Comparison of ENCODE assay signal across 19 cellular contexts in genomic region chr2:54629390-54629789, GRCh38.
DNase-seq lines count a peak whose midpoint lies in the region; ATAC-seq, FAIRE-seq and TF ChIP-seq lines count a peak whose summit lies in the region.
"Had no signal": no experiment of that assay in that cellular context is flagged by ENCODE, and none has a peak within 500 bp of the region (broad histone marks: within the 10 kb centered on the region; RNA-seq: fewer than 3 reads in every experiment).

No MANE protein-coding gene starts in this region.

- in situ Hi-C loops in HepG2 (cut with HindIII; ENCODE audit: extremely low pct_ligation_motif_present, low pct_unique_long_range_greater_than_20kb), result no loop called here

- no peak for TF ChIP-seq RAD21 in HepG2 (CRISPR knock-in tag; IDR thresholded peaks at IDR 0.05)

- H3K36me3 ChIP-seq in heart right ventricle (peaks cover 9 to 100% (median 91%) of the 10 kb centered on the region in 9 donors), HepG2 (replicated peaks in 1 of 2; ENCODE audit: control insufficient read depth in 1 of 2, insufficient read depth in 2 of 2, low read length in 2 of 2) (peaks cover 80 to 98% of the 10 kb centered on the region in 2 experiments), subcutaneous abdominal adipose tissue (ENCODE audit: control insufficient read depth in 5 of 5, insufficient read depth in 5 of 5, low read length in 5 of 5) (peaks cover 8 to 97% (median 83%) of the 10 kb centered on the region in 5 donors)
- H3K36me3 ChIP-seq: ovary had no signal

- ATAC-seq in heart right ventricle, result peak in 2 of 8 donors; percentile 4 to 23
- ATAC-seq in Right ventricle myocardium inferior, result no peak
- ATAC-seq in HepG2, result peak; percentile 8; the same call in 2 of the 3 replicates
- no peak for ATAC-seq in naive thymus-derived CD8-positive, alpha-beta T cell
- ATAC-seq in HG02852 (IDR thresholded peaks at IDR 0.05; ENCODE audit: unreplicated experiment), result no peak

- BruUV-seq in HepG2 (replicated peaks; lab: Mats Ljungman, UMichigan), result TSS peak; percentile 80

- POLR2A ChIA-PET in HepG2 (lab: Yijun Ruan, JAX), result interaction anchor here (1.0 to 3.3 kb wide), 6 partner anchors 10 to 71 kb away, joined by 3 to 20 read pairs (median 4); no protein-coding TSS in a partner anchor
- POLR2A ChIA-PET in naive thymus-derived CD8-positive, alpha-beta T cell (lab: Charles Lee), result no interaction called here

- no peak overlapping the region for H3K4me2 ChIP-seq in HepG2 (ENCODE audit: low read depth, low read length)

- DNase-seq in heart right ventricle (no peak), Right ventricle myocardium inferior (ENCODE audit: missing footprints) (no peak), HepG2 (ENCODE audit: low spot score) (no peak), GM12891 (ENCODE audit: insufficient read length, low spot score) (no peak)
- DNase-seq in activated naive CD8-positive, alpha-beta T cell treated with anti-CD3 and anti-CD28 coated beads for 36 hours, result no peak
- no peak for DNase-seq in naive thymus-derived CD8-positive, alpha-beta T cell
- DNase-seq: activated effector memory CD4-positive, alpha-beta T cell treated with anti-CD3 and anti-CD28 coated beads, Interleukin-2, amount 50 U/mL, for 16 hours; anterior cingulate cortex; CD4-positive, alpha-beta T cell; left colon; NCI-H146; ovary had no signal

- intact Hi-C loops in heart right ventricle (cut with DNase I) (loop anchor here in 1 of 10 donors (10.0 kb wide), 1 partner anchor 105 kb away; no protein-coding TSS in a partner anchor), Right ventricle myocardium inferior (cut with DNase I) (no loop called here), HepG2 (cut with micrococcal nuclease; ENCODE audit: unreplicated experiment) (no loop called here)

- TF ChIP-seq POLR2A in HepG2 (IDR thresholded peaks at IDR 0.05; ENCODE audit: insufficient read depth in 1 of 2, low read depth in 2 of 2, low read length in 2 of 2), result no peak
- no peak for TF ChIP-seq POLR2A in GM12891 (IDR thresholded peaks at IDR 0.05; ENCODE audit: low read depth, low read length)

- peaks cover 25% of the 10 kb centered on the region for H4K20me1 ChIP-seq in HepG2 (ENCODE audit: insufficient read depth, low read length)

- H3K27ac Mint-ChIP-seq in activated naive CD8-positive, alpha-beta T cell treated with anti-CD3 and anti-CD28 coated beads for 36 hours, result peak overlapping the region; percentile 29
- H3K27ac Mint-ChIP-seq in naive thymus-derived CD8-positive, alpha-beta T cell, result peak overlapping the region in 1 of 10 donors; percentile 4

- H3K4me3 ChIP-seq in heart right ventricle (no peak overlapping the region), HepG2 (replicated peaks in 1 of 3; ENCODE audit: insufficient read depth in 1 of 3, low read depth in 2 of 3, low read length in 3 of 3) (no peak overlapping the region), subcutaneous abdominal adipose tissue (ENCODE audit: low read depth in 1 of 5, low read length in 5 of 5) (no peak overlapping the region)
- H3K4me3 ChIP-seq: MG63, ovary, skin epidermis, thyroid gland had no signal

- peaks cover 46 to 87% (median 72%) of the 10 kb centered on the region in 9 donors for H3K4me1 ChIP-seq in heart right ventricle
- peaks cover 32% of the 10 kb centered on the region for H3K4me1 ChIP-seq in HepG2 (ENCODE audit: insufficient read depth, low read length)
- H3K4me1 ChIP-seq in subcutaneous abdominal adipose tissue (ENCODE audit: control insufficient read depth in 5 of 5, insufficient read depth in 5 of 5, low read length in 5 of 5), result peaks cover 12 to 61% (median 49%) of the 10 kb centered on the region in 5 donors

- no peak for TF ChIP-seq CTCF in heart right ventricle (IDR thresholded peaks at IDR 0.05)
- no peak for TF ChIP-seq CTCF in HepG2 (CRISPR knock-in tag; IDR thresholded peaks at IDR 0.05)

- no peaks in the 10 kb centered on the region for H3K27me3 Mint-ChIP-seq in activated naive CD8-positive, alpha-beta T cell treated with anti-CD3 and anti-CD28 coated beads for 36 hours
- H3K27me3 Mint-ChIP-seq in naive thymus-derived CD8-positive, alpha-beta T cell, result no peaks in the 10 kb centered on the region
- H3K27me3 Mint-ChIP-seq: activated CD4-positive, alpha-beta T cell treated with anti-CD3 and anti-CD28 coated beads for 36 hours; CD4-positive, alpha-beta T cell had no signal

- H3K9me3 ChIP-seq in heart right ventricle, result no peaks in the 10 kb centered on the region
- H3K9me3 ChIP-seq in HepG2 (ENCODE audit: low read length), result no peaks in the 10 kb centered on the region
- no peaks in the 10 kb centered on the region for H3K9me3 ChIP-seq in subcutaneous abdominal adipose tissue (ENCODE audit: control insufficient read depth in 5 of 5, low read length in 5 of 5)
- H3K9me3 ChIP-seq: MG63, ovary, thyroid gland had no signal

- peaks cover 39% of the 10 kb centered on the region for H3K36me3 Mint-ChIP-seq in activated naive CD8-positive, alpha-beta T cell treated with anti-CD3 and anti-CD28 coated beads for 36 hours
- H3K36me3 Mint-ChIP-seq in naive thymus-derived CD8-positive, alpha-beta T cell, result peaks cover 6 to 99% (median 41%) of the 10 kb centered on the region in 3 donors

- no peak overlapping the region for H3K4me3 Mint-ChIP-seq in activated naive CD8-positive, alpha-beta T cell treated with anti-CD3 and anti-CD28 coated beads for 36 hours
- H3K4me3 Mint-ChIP-seq in naive thymus-derived CD8-positive, alpha-beta T cell, result no peak overlapping the region
- H3K4me3 Mint-ChIP-seq: activated CD4-positive, alpha-beta T cell treated with anti-CD3 and anti-CD28 coated beads for 36 hours; CD4-positive, alpha-beta T cell had no signal

- H2AFZ ChIP-seq in HepG2 (ENCODE audit: low read length), result no peak overlapping the region

- no peak overlapping the region for H3K9ac ChIP-seq in HepG2 (ENCODE audit: insufficient read depth, low read depth, low read length)
- peak overlapping the region in 1 of 5 donors; percentile 17 for H3K9ac ChIP-seq in subcutaneous abdominal adipose tissue (ENCODE audit: low read length in 5 of 5)

- H3K27me3 ChIP-seq in heart right ventricle (no peaks in the 10 kb centered on the region), HepG2 (ENCODE audit: control insufficient read depth in 1 of 2, insufficient read depth in 2 of 2, low read length in 2 of 2) (no peaks in the 10 kb centered on the region), subcutaneous abdominal adipose tissue (ENCODE audit: control insufficient read depth in 5 of 5, insufficient read depth in 4 of 5, low read length in 5 of 5) (no peaks in the 10 kb centered on the region)
- H3K27me3 ChIP-seq: MG63, ovary, thyroid gland had no signal

- FAIRE-seq in HepG2 (lab: Jason Lieb, UNC) (no peak), GM12891 (lab: Jason Lieb, UNC) (no peak)
- FAIRE-seq: endometrium had no signal

- H3K9me3 Mint-ChIP-seq in activated naive CD8-positive, alpha-beta T cell treated with anti-CD3 and anti-CD28 coated beads for 36 hours, result no peaks in the 10 kb centered on the region
- no peaks in the 10 kb centered on the region for H3K9me3 Mint-ChIP-seq in naive thymus-derived CD8-positive, alpha-beta T cell
- H3K9me3 Mint-ChIP-seq: CD4-positive, alpha-beta T cell had no signal

- CTCF ChIA-PET in HepG2 (lab: Yijun Ruan, JAX; ENCODE audit: low intra/inter-chr PET ratio, low total read pairs), result no interaction called here

- no peak for TF ChIP-seq EP300 in HepG2 (IDR thresholded peaks at IDR 0.05; ENCODE audit: low read depth in 2 of 2, low read length in 2 of 2)
- no peak for TF ChIP-seq EP300 in HepG2 (CRISPR knock-in tag; IDR thresholded peaks at IDR 0.05; ENCODE audit: borderline replicate concordance)

- WGBS in heart right ventricle, 2 donors, result 91 to 92% methylated on average over 20 of the region's 20 CpGs
- over 99% methylated on average over 20 of the region's 20 CpGs for WGBS in HepG2 (ENCODE audit: low lambda C conversion rate)

- H3K4me1 Mint-ChIP-seq in activated naive CD8-positive, alpha-beta T cell treated with anti-CD3 and anti-CD28 coated beads for 36 hours, result peaks cover 22% of the 10 kb centered on the region
- peaks cover 15 to 22% (median 19%) of the 10 kb centered on the region in 4 donors for H3K4me1 Mint-ChIP-seq in naive thymus-derived CD8-positive, alpha-beta T cell

- H3K79me2 ChIP-seq in HepG2 (ENCODE audit: insufficient read depth, low read length), result peaks cover 23% of the 10 kb centered on the region

- H3K27ac ChIP-seq in heart right ventricle, result peak overlapping the region in 8 of 10 donors; percentile 78 to 95 (median 90)
- H3K27ac ChIP-seq in HepG2 (ENCODE audit: extremely low read length, insufficient read depth, low read length), result peak overlapping the region; percentile 54
- H3K27ac ChIP-seq in subcutaneous abdominal adipose tissue (ENCODE audit: low read depth, low read length), result peak overlapping the region; percentile 67
- H3K27ac ChIP-seq: ovary had no signal

TF ChIP-seq in HepG2, 621 proteins besides CTCF, POLR2A, EP300 and RAD21 (continues in another document):
- TF ChIP-seq NR2C2 (CRISPR knock-in tag; IDR thresholded peaks at IDR 0.05; ENCODE audit: borderline replicate concordance) (no peak), SALL1 (CRISPR knock-in tag; IDR thresholded peaks at IDR 0.05) (no peak), ZNF350 (CRISPR knock-in tag; IDR thresholded peaks at IDR 0.05; ENCODE audit: borderline replicate concordance, low read depth) (no peak), ZNF30 (CRISPR knock-in tag; IDR thresholded peaks at IDR 0.05) (no peak), NCOA5 (CRISPR knock-in tag; IDR thresholded peaks at IDR 0.05) (no peak), SIN3B (IDR thresholded peaks at IDR 0.05; ENCODE audit: low read length) (no peak)

TF ChIP-seq in GM12891, 5 proteins besides CTCF, POLR2A, EP300 and RAD21:
- no peak for TF ChIP-seq POU2F2 (IDR thresholded peaks at IDR 0.05; ENCODE audit: low read depth, low read length)
- TF ChIP-seq POLR2AphosphoS5 (IDR thresholded peaks at IDR 0.05; ENCODE audit: low read depth, low read length), result no peak
- TF ChIP-seq PAX5 (IDR thresholded peaks at IDR 0.05; ENCODE audit: insufficient read depth, low read length, severe bottlenecking), result no peak
- TF ChIP-seq TAF1 (IDR thresholded peaks at IDR 0.05; ENCODE audit: low read depth, low read length), result no peak
- TF ChIP-seq SPI1 (IDR thresholded peaks at IDR 0.05; ENCODE audit: low read depth, low read length), result no peak
